Comparison of ENCODE assay signal across 12 cellular contexts in genomic region chr18:79401494-79402208, GRCh38. TPM values are rescaled to one million over a fixed set of nuclear protein-coding genes. Genes with fewer than 3 reads are reported as not detected.
A peak's percentile ranks its signal among the peaks of the same experiment; 100 is the strongest.
DNase-seq lines count a peak whose midpoint lies in the region; ATAC-seq, FAIRE-seq and TF ChIP-seq lines count a peak whose summit lies in the region.
"Had no signal": no experiment of that assay in that cellular context is flagged by ENCODE, and none has a peak within 500 bp of the region (broad histone marks: within the 10 kb centered on the region; RNA-seq: fewer than 3 reads in every experiment).

No MANE protein-coding gene starts in this region.

- no peaks in the 10 kb centered on the region for H3K36me3 ChIP-seq in HepG2 (replicated peaks in 1 of 2; ENCODE audit: control insufficient read depth in 1 of 2, insufficient read depth in 2 of 2, low read length in 2 of 2)
- no peaks in the 10 kb centered on the region for H3K36me3 ChIP-seq in subcutaneous abdominal adipose tissue (ENCODE audit: control insufficient read depth in 5 of 5, insufficient read depth in 5 of 5, low read length in 5 of 5)

- H3K27me3 Mint-ChIP-seq in activated CD4-positive, alpha-beta T cell treated with anti-CD3 and anti-CD28 coated beads for 36 hours: no peaks in the 10 kb centered on the region
- H3K27me3 Mint-ChIP-seq in activated T-helper 2 cell treated with anti-CD3 and anti-CD28 coated beads, Interferon-gamma antibody, Interleukin-2, Interleukin-4, amounts not matched to agents 10 μg/mL and 5 μg/mL and 100 μg/mL, durations not matched to agents 14 hours and 24 hours and 36 hours (ENCODE audit: low read depth): no peaks in the 10 kb centered on the region

- H3K4me3 ChIP-seq in HepG2 (replicated peaks in 1 of 3; ENCODE audit: insufficient read depth in 1 of 3, low read depth in 2 of 3, low read length in 3 of 3) (no peak overlapping the region), subcutaneous abdominal adipose tissue (ENCODE audit: low read depth in 1 of 5, low read length in 5 of 5) (peak overlapping the region in 3 of 5 donors; percentile 17 to 55 (median 42))

- H3K4me1 ChIP-seq in HepG2 (ENCODE audit: insufficient read depth, low read length) (0 out of 2 replicates have a peak, but pooled peaks cover 6% of the 10 kb centered on the region), subcutaneous abdominal adipose tissue (ENCODE audit: control insufficient read depth in 5 of 5, insufficient read depth in 5 of 5, low read length in 5 of 5) (peaks cover 0 to 71% (median 61%) of the 10 kb centered on the region in 5 donors)

- H3K9ac ChIP-seq in HepG2 (ENCODE audit: insufficient read depth, low read depth, low read length) (no peak overlapping the region), subcutaneous abdominal adipose tissue (ENCODE audit: low read length in 5 of 5) (peak overlapping the region in 1 of 5 donors; percentile 45)

- FAIRE-seq in HepG2 (lab: Jason Lieb, UNC): no peak

- peaks cover 66% of the 10 kb centered on the region for H3K36me3 Mint-ChIP-seq in activated CD4-positive, alpha-beta T cell treated with anti-CD3 and anti-CD28 coated beads for 36 hours (ENCODE audit: low read depth)
- peaks cover 72% of the 10 kb centered on the region for H3K36me3 Mint-ChIP-seq in activated T-helper 2 cell treated with anti-CD3 and anti-CD28 coated beads, Interferon-gamma antibody, Interleukin-2, Interleukin-4, amounts not matched to agents 10 μg/mL and 5 μg/mL and 100 μg/mL, durations not matched to agents 14 hours and 24 hours and 36 hours (ENCODE audit: low read depth)

- no peaks in the 10 kb centered on the region; the same call in 1 of the 2 replicates for H4K20me1 ChIP-seq in HepG2 (ENCODE audit: insufficient read depth, low read length)

- H3K4me3 Mint-ChIP-seq in activated CD4-positive, alpha-beta T cell treated with anti-CD3 and anti-CD28 coated beads for 36 hours: peak overlapping the region; percentile 83
- H3K4me3 Mint-ChIP-seq in activated T-helper 2 cell treated with anti-CD3 and anti-CD28 coated beads, Interferon-gamma antibody, Interleukin-2, Interleukin-4, amounts not matched to agents 10 μg/mL and 5 μg/mL and 100 μg/mL, durations not matched to agents 14 hours and 24 hours and 36 hours (ENCODE audit: low read depth): peak overlapping the region; percentile 82

- TF ChIP-seq RAD21 in HepG2 (CRISPR knock-in tag; IDR thresholded peaks at IDR 0.05): no peak

- intact Hi-C loops in activated CD4-positive, alpha-beta T cell treated with anti-CD3 and anti-CD28 coated beads for 36 hours (cut with DNase I, micrococcal nuclease): loop anchor here in 1 of 2 experiments (5.0 kb wide), 1 partner anchor 551 kb away; the partner anchor contains the start of gene SLC66A2
- intact Hi-C loops in activated T-helper 2 cell treated with anti-CD3 and anti-CD28 coated beads, Interferon-gamma antibody, Interleukin-2, Interleukin-4, amounts not matched to agents 10 μg/mL and 5 μg/mL and 100 μg/mL, durations not matched to agents 14 hours and 24 hours and 36 hours (cut with micrococcal nuclease): no loop called here
- intact Hi-C loops in HepG2 (cut with micrococcal nuclease; ENCODE audit: unreplicated experiment): no loop called here

- CTCF ChIA-PET in activated CD4-positive, alpha-beta T cell treated with anti-CD3 and anti-CD28 coated beads for 36 hours (lab: Charles Lee): no interaction called here
- CTCF ChIA-PET in HepG2 (lab: Yijun Ruan, JAX; ENCODE audit: low intra/inter-chr PET ratio, low total read pairs): no interaction called here

- DNase-seq in activated CD4-positive, alpha-beta T cell treated with anti-CD3 and anti-CD28 coated beads for 36 hours: peak; percentile 30
- no peak for DNase-seq in activated CD4-positive, alpha-beta T cell treated with anti-CD3 and anti-CD28 coated beads, Interleukin-2, amount 50 U/mL, for 1 hour
- DNase-seq in activated T-helper 2 cell treated with anti-CD3 and anti-CD28 coated beads, Interferon-gamma antibody, Interleukin-2, Interleukin-4, amounts not matched to agents 10 μg/mL and 5 μg/mL and 100 μg/mL, durations not matched to agents 14 hours and 24 hours and 36 hours (ENCODE audit: low spot score): no peak
- no peak for DNase-seq in HepG2 (ENCODE audit: low spot score)
- DNase-seq in NCI-H2107 (lab: John Stamatoyannopoulos, UW): no peak
- DNase-seq in NCI-H2081 (lab: John Stamatoyannopoulos, UW): no peak
- no peak for DNase-seq in DMS 273 (lab: John Stamatoyannopoulos, UW; ENCODE audit: unreplicated experiment)
- DNase-seq: 8988T, NCI-H1092 treated with DMSO at 0.1 percent for 48 hours, retina, RPMI8226 had no signal

- H3K27ac Mint-ChIP-seq in activated CD4-positive, alpha-beta T cell treated with anti-CD3 and anti-CD28 coated beads for 36 hours: peak overlapping the region; percentile 90
- H3K27ac Mint-ChIP-seq in activated T-helper 2 cell treated with anti-CD3 and anti-CD28 coated beads, Interferon-gamma antibody, Interleukin-2, Interleukin-4, amounts not matched to agents 10 μg/mL and 5 μg/mL and 100 μg/mL, durations not matched to agents 14 hours and 24 hours and 36 hours: peak overlapping the region; percentile 96

- H3K9me3 ChIP-seq in HepG2 (ENCODE audit: low read length) (no peaks in the 10 kb centered on the region), subcutaneous abdominal adipose tissue (ENCODE audit: control insufficient read depth in 5 of 5, low read length in 5 of 5) (no peaks in the 10 kb centered on the region)

- ATAC-seq in activated CD4-positive, alpha-beta T cell treated with anti-CD3 and anti-CD28 coated beads for 36 hours: no peak
- peak; percentile 12; the same call in 2 of the 3 replicates for ATAC-seq in HepG2

- no TSS peak for BruUV-seq in HepG2 (replicated peaks; lab: Mats Ljungman, UMichigan)

- no peak overlapping the region for H3K27ac ChIP-seq in HepG2 (ENCODE audit: extremely low read length, insufficient read depth, low read length)
- peak overlapping the region; percentile 80 for H3K27ac ChIP-seq in subcutaneous abdominal adipose tissue (ENCODE audit: low read depth, low read length)

- TF ChIP-seq EP300 in HepG2 (IDR thresholded peaks at IDR 0.05; ENCODE audit: low read depth in 2 of 2, low read length in 2 of 2): no peak
- no peak for TF ChIP-seq EP300 in HepG2 (CRISPR knock-in tag; IDR thresholded peaks at IDR 0.05; ENCODE audit: borderline replicate concordance)

- TF ChIP-seq CTCF in HepG2 (CRISPR knock-in tag; IDR thresholded peaks at IDR 0.05): no peak

- H3K79me2 ChIP-seq in HepG2 (ENCODE audit: insufficient read depth, low read length): no peaks in the 10 kb centered on the region

- POLR2A ChIA-PET in activated CD4-positive, alpha-beta T cell treated with anti-CD3 and anti-CD28 coated beads for 36 hours (lab: Charles Lee): interaction anchor here (0.7 to 1.8 kb wide), 3 partner anchors 9 to 281 kb away, joined by 3 to 13 read pairs (median 5); no protein-coding TSS in a partner anchor
- POLR2A ChIA-PET in HepG2 (lab: Yijun Ruan, JAX): no interaction called here

- H3K27me3 ChIP-seq in HepG2 (ENCODE audit: control insufficient read depth in 1 of 2, insufficient read depth in 2 of 2, low read length in 2 of 2) (peaks cover 23 to 88% of the 10 kb centered on the region in 2 experiments), subcutaneous abdominal adipose tissue (ENCODE audit: control insufficient read depth in 5 of 5, insufficient read depth in 4 of 5, low read length in 5 of 5) (no peaks in the 10 kb centered on the region)

- no peak overlapping the region for H2AFZ ChIP-seq in HepG2 (ENCODE audit: low read length)

- no peak overlapping the region for H3K4me2 ChIP-seq in HepG2 (ENCODE audit: low read depth, low read length)

- 58% methylated on average over 17 of the region's 32 CpGs for WGBS in HepG2 (ENCODE audit: low lambda C conversion rate)

- H3K4me1 Mint-ChIP-seq in activated CD4-positive, alpha-beta T cell treated with anti-CD3 and anti-CD28 coated beads for 36 hours: peaks cover 58% of the 10 kb centered on the region
- H3K4me1 Mint-ChIP-seq in activated T-helper 2 cell treated with anti-CD3 and anti-CD28 coated beads, Interferon-gamma antibody, Interleukin-2, Interleukin-4, amounts not matched to agents 10 μg/mL and 5 μg/mL and 100 μg/mL, durations not matched to agents 14 hours and 24 hours and 36 hours (ENCODE audit: low read depth): peaks cover 60% of the 10 kb centered on the region

- in situ Hi-C loops in HepG2 (cut with HindIII; ENCODE audit: extremely low pct_ligation_motif_present, low pct_unique_long_range_greater_than_20kb): no loop called here

- no peaks in the 10 kb centered on the region for H3K9me3 Mint-ChIP-seq in activated CD4-positive, alpha-beta T cell treated with anti-CD3 and anti-CD28 coated beads for 36 hours (ENCODE audit: low read depth)
- no peaks in the 10 kb centered on the region for H3K9me3 Mint-ChIP-seq in activated T-helper 2 cell treated with anti-CD3 and anti-CD28 coated beads, Interferon-gamma antibody, Interleukin-2, Interleukin-4, amounts not matched to agents 10 μg/mL and 5 μg/mL and 100 μg/mL, durations not matched to agents 14 hours and 24 hours and 36 hours

- TF ChIP-seq POLR2A in HepG2 (IDR thresholded peaks at IDR 0.05; ENCODE audit: insufficient read depth in 1 of 2, low read depth in 2 of 2, low read length in 2 of 2): no peak

RNA-seq across cellular contexts. Expression of gene NFATC1, which starts 5.9 kb away (rescaled TPM):
- total RNA-seq in activated CD4-positive, alpha-beta T cell treated with anti-CD3 and anti-CD28 coated beads for 36 hours: 100 to 1,000 TPM in 1 of 2 experiments, 10 to 100 TPM in 1; 96.0 to 104 TPM
- 95.0 and 99.9 TPM in 2 replicates for total RNA-seq in activated T-helper 2 cell treated with anti-CD3 and anti-CD28 coated beads, Interferon-gamma antibody, Interleukin-2, Interleukin-4, amounts not matched to agents 10 μg/mL and 5 μg/mL and 100 μg/mL, durations not matched to agents 14 hours and 24 hours and 36 hours
- not detected in 2 replicates for total RNA-seq in HepG2 (2016; rRNA removed; fragmentation: Illumina TruSeq; extraction: Trizol)
- not detected in 2 replicates for total RNA-seq in HepG2 (2016; cell fraction: cytosol; rRNA removed; fragmentation: Illumina TruSeq; extraction: Trizol; ENCODE audit: low read depth)
- not detected in 2 replicates for total RNA-seq in HepG2 (2016; cell fraction: insoluble cytoplasmic fraction; rRNA removed; fragmentation: Illumina TruSeq; extraction: Trizol)
- not detected in 2 replicates for total RNA-seq in HepG2 (2016; cell fraction: membrane; rRNA removed; fragmentation: Illumina TruSeq; extraction: Trizol)
- not detected in 2 replicates for total RNA-seq in HepG2 (2016; cell fraction: nucleus; rRNA removed; fragmentation: Illumina TruSeq; extraction: Trizol)
- polyA plus RNA-seq in HepG2 (2011; rRNA removed): 0.04 TPM in 1 of 2 replicates, not detected in the other
- polyA plus RNA-seq in HepG2 (2011; cell fraction: cytosol; rRNA removed): 0.03 TPM in 1 of 2 replicates, not detected in the other
- polyA plus RNA-seq in HepG2 (2011; cell fraction: nucleus; rRNA removed): 0.12 and 0.23 TPM in 2 replicates
- 0.04 and 0.05 TPM in 2 replicates for polyA plus RNA-seq in HepG2 (2012)
- not detected in 2 replicates for polyA plus RNA-seq in HepG2 (2016; cell fraction: cytosol; fragmentation: Illumina TruSeq; extraction: Trizol; ENCODE audit: low read depth)
- polyA plus RNA-seq in HepG2 (2016; cell fraction: insoluble cytoplasmic fraction; fragmentation: Illumina TruSeq; extraction: Trizol; ENCODE audit: low read depth): not detected in 2 replicates
- not detected in 2 replicates for polyA plus RNA-seq in HepG2 (2016; cell fraction: membrane; fragmentation: Illumina TruSeq; extraction: Trizol; ENCODE audit: low read depth)
- polyA plus RNA-seq in HepG2 (2016; cell fraction: nucleus; fragmentation: Illumina TruSeq; extraction: Trizol; ENCODE audit: insufficient read depth, low read depth): not detected in 2 replicates
- polyA minus RNA-seq in HepG2 (2011; rRNA and poly(A)+ RNA removed; ENCODE audit: low replicate concordance): 0.42 TPM in 1 of 2 replicates, not detected in the other
- not detected in 2 replicates for polyA minus RNA-seq in HepG2 (2011; cell fraction: cytosol; rRNA and poly(A)+ RNA removed)
- polyA minus RNA-seq in HepG2 (2011; cell fraction: nucleus; rRNA and poly(A)+ RNA removed): not detected in 2 replicates

Comparison
In these comparisons a context has a peak if more than half of its experiments do, and no peak if none do; other contexts are left out.
1. H3K4me3 ChIP-seq: peak in subcutaneous abdominal adipose tissue (3 of 5); none in HepG2 (0 of 3).
2. RNA of gene NFATC1, which starts 5.9 kb away (total RNA-seq): 96.0 to 104 TPM in activated CD4-positive, alpha-beta T cell treated with anti-CD3 and anti-CD28 coated beads for 36 hours and 95.0 to 99.9 TPM in activated T-helper 2 cell treated with anti-CD3 and anti-CD28 coated beads, Interferon-gamma antibody, Interleukin-2, Interleukin-4, amounts not matched to agents 10 μg/mL and 5 μg/mL and 100 μg/mL, durations not matched to agents 14 hours and 24 hours and 36 hours; not detected in HepG2; every median in the first group is over 10 times any median in the second.